ENCODE assay signal across 1 cellular context in the genomic region with DNA sequence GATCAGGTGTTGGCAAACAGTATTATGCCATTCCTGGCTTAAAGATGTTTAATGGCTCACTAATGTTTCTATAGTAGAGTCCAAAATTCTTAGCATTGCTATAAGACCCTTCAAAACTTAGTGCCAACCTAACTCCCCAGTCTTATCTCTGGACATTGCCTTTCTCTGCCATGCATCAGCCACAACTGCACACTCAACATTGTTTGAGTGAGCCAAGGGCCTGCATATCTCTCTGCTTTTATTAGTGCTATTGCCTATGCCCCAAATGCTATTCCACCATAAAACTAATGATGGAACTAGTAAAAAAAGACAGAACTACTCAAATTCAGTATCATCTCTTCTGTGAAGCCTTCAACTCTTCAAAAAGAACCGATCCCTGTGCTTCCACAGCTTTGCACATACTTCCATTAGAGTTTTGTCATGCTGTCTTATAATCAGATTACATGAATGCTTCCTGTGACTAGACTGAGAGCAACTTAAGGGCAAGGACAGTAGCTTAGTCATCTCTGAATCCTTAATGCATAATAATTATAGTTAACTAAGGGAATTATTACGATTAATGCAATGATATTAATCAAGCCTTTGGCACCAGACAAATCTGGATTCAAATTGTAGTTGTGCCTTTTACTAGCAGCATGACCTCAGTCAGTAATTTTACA.
TF ChIP-seq lines count a peak whose summit lies in the region.

No MANE protein-coding gene starts in this region.

TF ChIP-seq in SK-N-SH, 30 proteins besides CTCF, POLR2A, EP300 and RAD21 (continued from another document):
- TF ChIP-seq, protein P1, sequence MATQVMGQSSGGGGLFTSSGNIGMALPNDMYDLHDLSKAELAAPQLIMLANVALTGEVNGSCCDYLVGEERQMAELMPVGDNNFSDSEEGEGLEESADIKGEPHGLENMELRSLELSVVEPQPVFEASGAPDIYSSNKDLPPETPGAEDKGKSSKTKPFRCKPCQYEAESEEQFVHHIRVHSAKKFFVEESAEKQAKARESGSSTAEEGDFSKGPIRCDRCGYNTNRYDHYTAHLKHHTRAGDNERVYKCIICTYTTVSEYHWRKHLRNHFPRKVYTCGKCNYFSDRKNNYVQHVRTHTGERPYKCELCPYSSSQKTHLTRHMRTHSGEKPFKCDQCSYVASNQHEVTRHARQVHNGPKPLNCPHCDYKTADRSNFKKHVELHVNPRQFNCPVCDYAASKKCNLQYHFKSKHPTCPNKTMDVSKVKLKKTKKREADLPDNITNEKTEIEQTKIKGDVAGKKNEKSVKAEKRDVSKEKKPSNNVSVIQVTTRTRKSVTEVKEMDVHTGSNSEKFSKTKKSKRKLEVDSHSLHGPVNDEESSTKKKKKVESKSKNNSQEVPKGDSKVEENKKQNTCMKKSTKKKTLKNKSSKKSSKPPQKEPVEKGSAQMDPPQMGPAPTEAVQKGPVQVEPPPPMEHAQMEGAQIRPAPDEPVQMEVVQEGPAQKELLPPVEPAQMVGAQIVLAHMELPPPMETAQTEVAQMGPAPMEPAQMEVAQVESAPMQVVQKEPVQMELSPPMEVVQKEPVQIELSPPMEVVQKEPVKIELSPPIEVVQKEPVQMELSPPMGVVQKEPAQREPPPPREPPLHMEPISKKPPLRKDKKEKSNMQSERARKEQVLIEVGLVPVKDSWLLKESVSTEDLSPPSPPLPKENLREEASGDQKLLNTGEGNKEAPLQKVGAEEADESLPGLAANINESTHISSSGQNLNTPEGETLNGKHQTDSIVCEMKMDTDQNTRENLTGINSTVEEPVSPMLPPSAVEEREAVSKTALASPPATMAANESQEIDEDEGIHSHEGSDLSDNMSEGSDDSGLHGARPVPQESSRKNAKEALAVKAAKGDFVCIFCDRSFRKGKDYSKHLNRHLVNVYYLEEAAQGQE (IDR thresholded peaks at IDR 0.05; ENCODE audit: low read depth, low read length), result no peak
- TF ChIP-seq NFIC (IDR thresholded peaks at IDR 0.05; ENCODE audit: borderline replicate concordance), result no peak
- no peak for TF ChIP-seq YY1 (IDR thresholded peaks at IDR 0.05; ENCODE audit: low read depth)
- no peak for TF ChIP-seq SIN3A (IDR thresholded peaks at IDR 0.05; ENCODE audit: borderline replicate concordance, low read depth, low read length)
- TF ChIP-seq TCF12 (IDR thresholded peaks at IDR 0.05), result no peak
- no peak for TF ChIP-seq SMC3 (IDR thresholded peaks at IDR 0.05; ENCODE audit: low read depth, low read length)
- TF ChIP-seq, protein P2, sequence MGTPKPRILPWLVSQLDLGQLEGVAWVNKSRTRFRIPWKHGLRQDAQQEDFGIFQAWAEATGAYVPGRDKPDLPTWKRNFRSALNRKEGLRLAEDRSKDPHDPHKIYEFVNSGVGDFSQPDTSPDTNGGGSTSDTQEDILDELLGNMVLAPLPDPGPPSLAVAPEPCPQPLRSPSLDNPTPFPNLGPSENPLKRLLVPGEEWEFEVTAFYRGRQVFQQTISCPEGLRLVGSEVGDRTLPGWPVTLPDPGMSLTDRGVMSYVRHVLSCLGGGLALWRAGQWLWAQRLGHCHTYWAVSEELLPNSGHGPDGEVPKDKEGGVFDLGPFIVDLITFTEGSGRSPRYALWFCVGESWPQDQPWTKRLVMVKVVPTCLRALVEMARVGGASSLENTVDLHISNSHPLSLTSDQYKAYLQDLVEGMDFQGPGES (IDR thresholded peaks at IDR 0.05; ENCODE audit: low read depth, low read length), result no peak
- no peak for TF ChIP-seq MEF2A (IDR thresholded peaks at IDR 0.05; ENCODE audit: borderline replicate concordance, low read depth)
